In the genomic region with DNA sequence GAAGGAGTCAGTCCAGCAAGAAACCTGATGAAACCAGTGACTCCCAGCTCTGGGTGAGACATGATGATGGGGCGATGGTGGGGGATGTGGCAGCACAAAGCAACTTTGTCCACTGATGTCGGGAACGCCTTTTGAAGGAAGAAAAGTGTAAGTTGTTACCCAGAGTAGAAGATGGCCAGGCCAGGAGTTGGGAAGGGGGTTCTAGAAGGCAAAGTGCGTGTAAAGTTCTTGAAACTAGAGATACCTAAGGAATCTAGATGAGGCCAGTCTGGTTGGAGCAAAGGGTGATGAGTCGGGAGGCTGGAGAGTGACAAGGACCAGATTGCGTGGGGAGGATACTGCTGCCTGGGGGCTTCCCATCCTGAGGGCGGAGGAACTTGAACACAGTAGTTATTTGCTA, we compare ENCODE assay signal across 18 cellular contexts.
"Had no signal": no experiment of that assay in that cellular context is flagged by ENCODE, and none has a peak within 500 bp of the region (broad histone marks: within the 10 kb centered on the region; RNA-seq: fewer than 3 reads in every experiment).

No MANE protein-coding gene starts in this region.

- H3K9me3 ChIP-seq: esophagus muscularis mucosa, gastrocnemius medialis, left lung, lower lobe of right lung, ovary, right lobe of liver, testis, tibial nerve had no signal

- H3K4me3 ChIP-seq: esophagus muscularis mucosa, gastrocnemius medialis, left lung, lower lobe of right lung, ovary, right lobe of liver, testis, tibial nerve had no signal

- H3K4me1 Mint-ChIP-seq: memory B cell, mesothelial cell of epicardium, neural crest cell had no signal

- DNase-seq: effector memory CD8-positive, alpha-beta T cell; gastrocnemius medialis; left lung; lower lobe of right lung; natural killer cell; ovary; right lobe of liver; stimulated activated CD4-positive, alpha-beta T cell treated with anti-CD3 and anti-CD28 coated beads, Interleukin-4, amount 100 ng/mL, for 1 hour; testis had no signal

- H3K4me1 ChIP-seq: esophagus muscularis mucosa, gastrocnemius medialis, right lobe of liver, testis, tibial nerve had no signal

- H3K9me3 Mint-ChIP-seq: dendritic cell treated with granulocyte-macrophage colony-stimulating factor and Interleukin-4, amounts not matched to agents 40 ng/mL and 50 ng/mL, for 4 days; natural killer cell; neural crest cell; stimulated activated memory B cell treated with anti-CD40 and anti-IgM and Interleukin-4, amounts not matched to agents 10 μg/mL and 1 μg/mL and 100 μg/mL, for 72 hours; stimulated activated naive CD8-positive, alpha-beta T cell treated with anti-CD3 and anti-CD28 coated beads, Interleukin-15, Interleukin-2, amounts not matched to agents 100 ng/mL and 50 ng/mL, for 24 hours had no signal

- H3K27me3 ChIP-seq: ovary, right lobe of liver, testis had no signal

- H3K4me3 Mint-ChIP-seq: dendritic cell treated with granulocyte-macrophage colony-stimulating factor and Interleukin-4, amounts not matched to agents 40 ng/mL and 50 ng/mL, for 4 days; effector memory CD8-positive, alpha-beta T cell; memory B cell; mesothelial cell of epicardium; natural killer cell; neural crest cell; stimulated activated memory B cell treated with anti-CD40 and anti-IgM and Interleukin-4, amounts not matched to agents 10 μg/mL and 1 μg/mL and 100 μg/mL, for 72 hours; stimulated activated naive CD8-positive, alpha-beta T cell treated with anti-CD3 and anti-CD28 coated beads, Interleukin-15, Interleukin-2, amounts not matched to agents 100 ng/mL and 50 ng/mL, for 24 hours had no signal

- H3K27ac ChIP-seq: epithelial cell of prostate, esophagus muscularis mucosa, gastrocnemius medialis, left lung, lower lobe of right lung, ovary, right lobe of liver, testis, tibial nerve had no signal

- H3K27me3 Mint-ChIP-seq: stimulated activated memory B cell treated with anti-CD40 and anti-IgM and Interleukin-4, amounts not matched to agents 10 μg/mL and 1 μg/mL and 100 μg/mL, for 72 hours had no signal

- H3K36me3 ChIP-seq: esophagus muscularis mucosa, gastrocnemius medialis, left lung, lower lobe of right lung, ovary, right lobe of liver, tibial nerve had no signal

- H3K36me3 Mint-ChIP-seq: memory B cell; mesothelial cell of epicardium; natural killer cell; stimulated activated memory B cell treated with anti-CD40 and anti-IgM and Interleukin-4, amounts not matched to agents 10 μg/mL and 1 μg/mL and 100 μg/mL, for 72 hours had no signal

- H3K27ac Mint-ChIP-seq: dendritic cell treated with granulocyte-macrophage colony-stimulating factor and Interleukin-4, amounts not matched to agents 40 ng/mL and 50 ng/mL, for 4 days; effector memory CD8-positive, alpha-beta T cell; memory B cell; mesothelial cell of epicardium; natural killer cell; stimulated activated memory B cell treated with anti-CD40 and anti-IgM and Interleukin-4, amounts not matched to agents 10 μg/mL and 1 μg/mL and 100 μg/mL, for 72 hours; stimulated activated naive CD8-positive, alpha-beta T cell treated with anti-CD3 and anti-CD28 coated beads, Interleukin-15, Interleukin-2, amounts not matched to agents 100 ng/mL and 50 ng/mL, for 24 hours had no signal
